16 cellular contexts compared by ENCODE assay signal in genomic region chr6:3766219-3766618, GRCh38. TPM values are rescaled to one million over a fixed set of nuclear protein-coding genes. Genes with fewer than 3 reads are reported as not detected.
A peak's percentile ranks its signal among the peaks of the same experiment; 100 is the strongest.
DNase-seq lines count a peak whose midpoint lies in the region; ATAC-seq and TF ChIP-seq lines count a peak whose summit lies in the region.
"Had no signal": no experiment of that assay in that cellular context is flagged by ENCODE, and none has a peak within 500 bp of the region (broad histone marks: within the 10 kb centered on the region; RNA-seq: fewer than 3 reads in every experiment).

No MANE protein-coding gene starts in this region.

- CTCF ChIA-PET in RWPE1 (lab: Yijun Ruan, JAX): interaction anchor here (0.6 kb wide), 1 partner anchor 121 kb away, joined by 4 read pairs; no protein-coding TSS in a partner anchor

- POLR2A ChIA-PET in RWPE1 (lab: Yijun Ruan, JAX; ENCODE audit: low non-redundant PET): interaction anchor here (0.9 kb wide), 1 partner anchor 10 kb away, joined by 3 read pairs; no protein-coding TSS in a partner anchor

- ATAC-seq in GM21825 (IDR thresholded peaks at IDR 0.05; ENCODE audit: unreplicated experiment): no peak

- DNase-seq in EL (peak; percentile 60), RWPE1 (ENCODE audit: low spot score) (peak; percentile 56), fibroblast of the aortic adventitia (ENCODE audit: low read depth) (peak; percentile 73), stromal cell of bone marrow (ENCODE audit: low read depth) (peak; percentile 29), NCI-H1105 (lab: John Stamatoyannopoulos, UW) (no peak)
- no peak for DNase-seq in activated CD4-positive, alpha-beta T cell treated with anti-CD3 and anti-CD28 coated beads, Interleukin-2, amount 50 U/mL, for 4 hours
- DNase-seq in effector CD4-positive, alpha-beta T cell: no peak
- DNase-seq: activated CD8-positive, alpha-beta memory T cell treated with anti-CD3 and anti-CD28 coated beads, Interleukin-2, amount 50 U/mL, for 4 hours; COR-L47; hippocampal formation; NCI-H526; SIG-M5; stimulated activated CD4-positive, alpha-beta T cell treated with anti-CD3 and anti-CD28 coated beads, Interleukin-1b, Interleukin-23, amount 100 ng/mL, for 48 hours; stimulated activated naive CD4-positive, alpha-beta T cell treated with Interleukin-2 at 50 U/mL for 16 hours had no signal

- H3K27ac ChIP-seq in RWPE1: peak overlapping the region; percentile 83
- H3K27ac ChIP-seq: parathyroid adenoma had no signal

- no peak for TF ChIP-seq CTCF in RWPE1 (conservative IDR thresholded peaks at IDR 0.05; ENCODE audit: low read depth)
- no peak for TF ChIP-seq CTCF in fibroblast of the aortic adventitia (IDR thresholded peaks at IDR 0.05; ENCODE audit: insufficient read depth, low read length)

- no peak overlapping the region for H3K4me3 ChIP-seq in fibroblast of the aortic adventitia (ENCODE audit: low read depth, low read length)

RNA-seq across cellular contexts. Expression of gene PXDC1, which starts 14.7 kb away (rescaled TPM):
- 17.6 and 39.4 TPM in 2 replicates for total RNA-seq in fibroblast of the aortic adventitia (ENCODE audit: low replicate concordance)

Comparison
In these comparisons a context has a peak if more than half of its experiments do, and no peak if none do; other contexts are left out.
1. DNase-seq: peak in EL (single experiment), RWPE1 (single experiment), fibroblast of the aortic adventitia (single experiment) and stromal cell of bone marrow (single experiment); none in activated CD4-positive, alpha-beta T cell treated with anti-CD3 and anti-CD28 coated beads, Interleukin-2, amount 50 U/mL, for 4 hours (0 of 2), NCI-H1105 (single experiment) and effector CD4-positive, alpha-beta T cell (single experiment).